In genomic region chr11:42770444-42771065, GRCh38 we compare ENCODE assay signal across 8 cellular contexts.
DNase-seq lines count a peak whose midpoint lies in the region; ATAC-seq and TF ChIP-seq lines count a peak whose summit lies in the region.

No MANE protein-coding gene starts in this region.

- CTCF ChIA-PET in activated CD4-positive, alpha-beta T cell treated with anti-CD3 and anti-CD28 coated beads for 36 hours (lab: Charles Lee), result no interaction called here
- CTCF ChIA-PET in PC-3 (lab: Charles Lee), result no interaction called here
- CTCF ChIA-PET in T-cell (lab: Charles Lee), result no interaction called here

- POLR2A ChIA-PET in activated CD4-positive, alpha-beta T cell treated with anti-CD3 and anti-CD28 coated beads for 36 hours (lab: Charles Lee), result no interaction called here
- POLR2A ChIA-PET in PC-3 (lab: Charles Lee; ENCODE audit: unreplicated experiment) (no interaction called here), T-cell (lab: Charles Lee) (no interaction called here)

- peak; percentile 11 for DNase-seq in activated CD4-positive, alpha-beta T cell treated with anti-CD3 and anti-CD28 coated beads for 36 hours
- DNase-seq in activated CD4-positive, alpha-beta T cell treated with anti-CD3 and anti-CD28 coated beads, Interleukin-2, amount 50 U/mL, for 1 hour, result no peak
- DNase-seq in PC-3 (peak; percentile 36), glutamatergic neuron (peak; percentile 40), upper lobe of left lung (no peak), T-cell (no peak)

- H3K4me3 Mint-ChIP-seq in activated CD4-positive, alpha-beta T cell treated with anti-CD3 and anti-CD28 coated beads for 36 hours, result no peak overlapping the region
- H3K4me3 Mint-ChIP-seq in glutamatergic neuron (ENCODE audit: unreplicated experiment), result no peak overlapping the region
- H3K4me3 Mint-ChIP-seq in T-cell, result no peak overlapping the region

- intact Hi-C loops in activated CD4-positive, alpha-beta T cell treated with anti-CD3 and anti-CD28 coated beads for 36 hours (cut with DNase I, micrococcal nuclease), result loop anchor here (2.0 to 5.0 kb wide), 3 partner anchors 512 to 647 kb away; no protein-coding TSS in a partner anchor
- intact Hi-C loops in PC-3 (cut with micrococcal nuclease), result no loop called here

- no peaks in the 10 kb centered on the region for H3F3A ChIP-seq in PC-3 (ENCODE audit: low read length, unreplicated experiment)

- H3K27ac Mint-ChIP-seq in activated CD4-positive, alpha-beta T cell treated with anti-CD3 and anti-CD28 coated beads for 36 hours, result no peak overlapping the region
- H3K27ac Mint-ChIP-seq in glutamatergic neuron (ENCODE audit: unreplicated experiment), result no peak overlapping the region
- no peak overlapping the region for H3K27ac Mint-ChIP-seq in T-cell

- no peaks in the 10 kb centered on the region for H4K20me1 ChIP-seq in PC-3 (ENCODE audit: low read length)

- no peak for TF ChIP-seq POLR2A in upper lobe of left lung (IDR thresholded peaks at IDR 0.05)

- H3K27ac ChIP-seq in PC-3 (ENCODE audit: low read length) (no peak overlapping the region), upper lobe of left lung (no peak overlapping the region)

- H3K9me2 ChIP-seq in PC-3 (replicated peaks; ENCODE audit: low read length), result no peaks in the 10 kb centered on the region

- H3K27me3 ChIP-seq in PC-3 (ENCODE audit: low read length), result no peaks in the 10 kb centered on the region
- H3K27me3 ChIP-seq in upper lobe of left lung, result no peaks in the 10 kb centered on the region

- no peak for TF ChIP-seq EP300 in upper lobe of left lung (IDR thresholded peaks at IDR 0.05)

- H3K9me3 ChIP-seq in PC-3 (ENCODE audit: low read length) (no peaks in the 10 kb centered on the region), upper lobe of left lung (no peaks in the 10 kb centered on the region)

- no peak overlapping the region for H3K4me3 ChIP-seq in PC-3 (ENCODE audit: low read length)
- H3K4me3 ChIP-seq in upper lobe of left lung, result no peak overlapping the region

- no peaks in the 10 kb centered on the region for H3K36me3 ChIP-seq in PC-3 (ENCODE audit: low read depth, low read length)
- H3K36me3 ChIP-seq in upper lobe of left lung, result no peaks in the 10 kb centered on the region

- no peaks in the 10 kb centered on the region for H3K9me3 Mint-ChIP-seq in activated CD4-positive, alpha-beta T cell treated with anti-CD3 and anti-CD28 coated beads for 36 hours (ENCODE audit: low read depth)
- H3K9me3 Mint-ChIP-seq in glutamatergic neuron (ENCODE audit: unreplicated experiment) (no peaks in the 10 kb centered on the region), T-cell (peaks cover 0 to 11% (median 6%) of the 10 kb centered on the region in 3 donors)

- WGBS in upper lobe of left lung, 2 donors, result 28 to 35% methylated on average over 1 of the region's 1 CpG

- TF ChIP-seq CTCF in PC-3 (conservative IDR thresholded peaks at IDR 0.05; ENCODE audit: low read depth, low read length) (peak; percentile 62), glutamatergic neuron (IDR thresholded peaks at IDR 0.05; ENCODE audit: partially characterized antibody, unreplicated experiment) (peak; percentile 88), upper lobe of left lung (IDR thresholded peaks at IDR 0.05) (peak in 5 of 6 experiments; percentile 23 to 48 (median 42))

- no peaks in the 10 kb centered on the region for H3K79me2 ChIP-seq in PC-3 (ENCODE audit: low read length)

- no TSS peak for BruUV-seq in PC-3 (replicated peaks; lab: Mats Ljungman, UMichigan)

- H3K4me1 ChIP-seq in PC-3 (ENCODE audit: insufficient read depth, low read length), result no peaks in the 10 kb centered on the region
- H3K4me1 ChIP-seq in upper lobe of left lung, result no peaks in the 10 kb centered on the region

- no peaks in the 10 kb centered on the region for H3K36me3 Mint-ChIP-seq in activated CD4-positive, alpha-beta T cell treated with anti-CD3 and anti-CD28 coated beads for 36 hours (ENCODE audit: low read depth)
- H3K36me3 Mint-ChIP-seq in glutamatergic neuron (ENCODE audit: unreplicated experiment) (no peaks in the 10 kb centered on the region), T-cell (no peaks in the 10 kb centered on the region)

- no peaks in the 10 kb centered on the region for H3K4me1 Mint-ChIP-seq in activated CD4-positive, alpha-beta T cell treated with anti-CD3 and anti-CD28 coated beads for 36 hours
- H3K4me1 Mint-ChIP-seq in glutamatergic neuron (ENCODE audit: low read depth, unreplicated experiment), result peaks cover 24% of the 10 kb centered on the region
- no peaks in the 10 kb centered on the region for H3K4me1 Mint-ChIP-seq in T-cell

- no peak for ATAC-seq in activated CD4-positive, alpha-beta T cell treated with anti-CD3 and anti-CD28 coated beads for 36 hours
- peak; percentile 73 for ATAC-seq in HG02678 (IDR thresholded peaks at IDR 0.05; ENCODE audit: unreplicated experiment)
- ATAC-seq in PC-3, result no peak; the same call in 1 of the 2 replicates
- no peak for ATAC-seq in upper lobe of left lung (ENCODE audit: low FRiP score in 2 of 2)
- ATAC-seq in T-cell (replicated peaks in 1 of 4), result no peak
- no peak for ATAC-seq in GM19395 (IDR thresholded peaks at IDR 0.05; ENCODE audit: unreplicated experiment)

- H3K27me3 Mint-ChIP-seq in activated CD4-positive, alpha-beta T cell treated with anti-CD3 and anti-CD28 coated beads for 36 hours, result no peaks in the 10 kb centered on the region
- H3K27me3 Mint-ChIP-seq in glutamatergic neuron (ENCODE audit: unreplicated experiment) (peaks cover 2% of the 10 kb centered on the region), T-cell (no peaks in the 10 kb centered on the region)

- no peak overlapping the region for H3K4me2 ChIP-seq in PC-3 (ENCODE audit: low read length)

- no peak overlapping the region for H3K9ac ChIP-seq in PC-3 (ENCODE audit: low read length)

- H2AFZ ChIP-seq in PC-3 (ENCODE audit: low read length), result no peak overlapping the region

Comparison
In these comparisons a context has a peak if more than half of its experiments do, and no peak if none do; other contexts are left out.
1. DNase-seq: peak in activated CD4-positive, alpha-beta T cell treated with anti-CD3 and anti-CD28 coated beads for 36 hours (single experiment), PC-3 (single experiment) and glutamatergic neuron (single experiment); none in activated CD4-positive, alpha-beta T cell treated with anti-CD3 and anti-CD28 coated beads, Interleukin-2, amount 50 U/mL, for 1 hour (single experiment), upper lobe of left lung (0 of 2) and T-cell (0 of 34).
2. Peak in every context shown above with its lines, with median percentiles within 50 percentile points of each other: CTCF ChIP-seq.